ENCODE assay signal across 8 cellular contexts in genomic region chr17:47252766-47253512, GRCh38. TPM values are rescaled to one million over a fixed set of nuclear protein-coding genes. Genes with fewer than 3 reads are reported as not detected.
DNase-seq lines count a peak whose midpoint lies in the region; ATAC-seq and TF ChIP-seq lines count a peak whose summit lies in the region.

No MANE protein-coding gene starts in this region.

- ATAC-seq in HG03342 (IDR thresholded peaks at IDR 0.05; ENCODE audit: unreplicated experiment) (no peak), GM18909 (IDR thresholded peaks at IDR 0.05; ENCODE audit: poor library complexity, unreplicated experiment) (no peak)

- peak overlapping the region; percentile 61 to 75 (median 67); a peak in 18 of 20 replicates for H3K4me3 ChIP-seq in BLaER1 treated with 17β-estradiol and CSF1 and Interleukin-3, amounts not matched to agents 10 nM and 100 nM
- H3K4me3 ChIP-seq in Jurkat, Clone E6-1 (ENCODE audit: low read length): peak overlapping the region; percentile 66
- H3K4me3 ChIP-seq in dorsolateral prefrontal cortex: peak overlapping the region in 58 of 59 donors; percentile 43 to 85 (median 70)

- intact Hi-C loops in dorsolateral prefrontal cortex (cut with DNase I): loop anchor here in 1 of 2 donors (5.0 kb wide), 1 partner anchor 44 kb away; no protein-coding TSS in a partner anchor

- peaks cover 15% of the 10 kb centered on the region for H3K4me1 Mint-ChIP-seq in nephron

- DNase-seq in Jurkat, Clone E6-1 (ENCODE audit: low read depth, low spot score): no peak
- DNase-seq in dorsolateral prefrontal cortex (no peak), germinal center (ENCODE audit: low spot score) (no peak), GM13976 (ENCODE audit: low spot score) (no peak)

- peaks cover 27 to 56% (median 38%) of the 10 kb centered on the region in 11 experiments for H3K27me3 ChIP-seq in BLaER1 treated with 17β-estradiol and CSF1 and Interleukin-3, amounts not matched to agents 10 nM and 100 nM
- peaks cover 0 to 14% (median 0%) of the 10 kb centered on the region in 45 donors for H3K27me3 ChIP-seq in dorsolateral prefrontal cortex

- H3K36me3 Mint-ChIP-seq in nephron (ENCODE audit: low read depth): no peaks in the 10 kb centered on the region

- H4K20me1 ChIP-seq in BLaER1 treated with 17β-estradiol and CSF1 and Interleukin-3, amounts not matched to agents 10 nM and 100 nM: peaks cover 0 to 32% (median 0%) of the 10 kb centered on the region in 11 experiments; a peak in 4 of 22 replicates

- H3K4me3 Mint-ChIP-seq in nephron: peak overlapping the region; percentile 64 to 80 (median 66)

- in situ Hi-C loops in GM13976 (cut with MboI; ENCODE audit: low sequenced_read_pairs, unreplicated experiment): no loop called here

- peaks cover 21 to 32% (median 26%) of the 10 kb centered on the region in 10 experiments for H3K4me1 ChIP-seq in BLaER1 treated with 17β-estradiol and CSF1 and Interleukin-3, amounts not matched to agents 10 nM and 100 nM

- H3K27ac ChIP-seq in BLaER1 treated with 17β-estradiol and CSF1 and Interleukin-3, amounts not matched to agents 10 nM and 100 nM: no peak overlapping the region
- H3K27ac ChIP-seq in dorsolateral prefrontal cortex: peak overlapping the region in 5 of 59 donors; percentile 4 to 73 (median 26)

- H3K9me3 ChIP-seq in BLaER1 treated with 17β-estradiol and CSF1 and Interleukin-3, amounts not matched to agents 10 nM and 100 nM (replicated peaks in 1 of 11): no peaks in the 10 kb centered on the region

- peak overlapping the region in 6 of 11 experiments; percentile 17 to 73 (median 62); a peak in 7 of 22 replicates for H3K9ac ChIP-seq in BLaER1 treated with 17β-estradiol and CSF1 and Interleukin-3, amounts not matched to agents 10 nM and 100 nM

- TF ChIP-seq CTCF in dorsolateral prefrontal cortex (IDR thresholded peaks at IDR 0.05 in 54 of 56, conservative IDR thresholded peaks at IDR 0.05 in 2 of 56; ENCODE audit: low read depth in 1 of 56, partially characterized antibody in 56 of 56) (no peak), nephron (IDR thresholded peaks at IDR 0.05; ENCODE audit: unreplicated experiment in 3 of 3) (no peak), GM13976 (IDR thresholded peaks at IDR 0.05; ENCODE audit: borderline replicate concordance, control extremely low read depth, extremely low read depth, insufficient read depth, missing control alignments) (no peak)

- peak overlapping the region; percentile 92 to 100 (median 98) for H3K4me2 ChIP-seq in BLaER1 treated with 17β-estradiol and CSF1 and Interleukin-3, amounts not matched to agents 10 nM and 100 nM

- no peak overlapping the region for H3K27ac Mint-ChIP-seq in nephron

- no peaks in the 10 kb centered on the region for H3K36me3 ChIP-seq in BLaER1 treated with 17β-estradiol and CSF1 and Interleukin-3, amounts not matched to agents 10 nM and 100 nM

- H3K9me3 Mint-ChIP-seq in nephron: no peaks in the 10 kb centered on the region

- H3K27me3 Mint-ChIP-seq in nephron (ENCODE audit: low read depth): peaks cover 65% of the 10 kb centered on the region

RNA-seq across cellular contexts. Expression of gene ITGB3, which starts 0.7 kb away (rescaled TPM):
- 1.8 TPM for polyA plus RNA-seq in Jurkat, Clone E6-1 (2012; ENCODE audit: insufficient read depth, insufficient read length)
- 1 to 10 TPM in 91 of 120 experiments, under 1 TPM in 29; 0.16 to 6.6 (median 1.6) TPM for total RNA-seq in dorsolateral prefrontal cortex

RNA-seq across cellular contexts. Expression of gene MYL4, which starts 43.8 kb away (rescaled TPM):
- 1.0 TPM for polyA plus RNA-seq in Jurkat, Clone E6-1 (2012; ENCODE audit: insufficient read depth, insufficient read length)
- total RNA-seq in dorsolateral prefrontal cortex: 1 to 10 TPM in 4 of 120 experiments, under 1 TPM in 6, not detected in 110; 0.56 to 1.5 (median 0.97) TPM
